ENCODE assay signal across 8 cellular contexts in genomic region chr11:63573881-63574855, GRCh38. TPM values are rescaled to one million over a fixed set of nuclear protein-coding genes. Genes with fewer than 3 reads are reported as not detected.
DNase-seq lines count a peak whose midpoint lies in the region; ATAC-seq and TF ChIP-seq lines count a peak whose summit lies in the region.

No MANE protein-coding gene starts in this region.

- H3K36me3 ChIP-seq in Panc1 (ENCODE audit: control insufficient read depth, insufficient read depth, low read length) (no peaks in the 10 kb centered on the region), muscle layer of duodenum (ENCODE audit: control insufficient read depth in 1 of 2, insufficient read depth in 2 of 2, low read length in 2 of 2) (no peaks in the 10 kb centered on the region), urinary bladder (ENCODE audit: insufficient read depth) (no peaks in the 10 kb centered on the region)

- H3K27me3 ChIP-seq in Panc1 (ENCODE audit: control insufficient read depth, insufficient read depth, low read length) (no peaks in the 10 kb centered on the region; the same call in 1 of the 2 replicates), dorsolateral prefrontal cortex (no peaks in the 10 kb centered on the region), muscle layer of duodenum (ENCODE audit: low read depth, low read length) (no peaks in the 10 kb centered on the region)

- in situ Hi-C loops in Panc1 (cut with HindIII; ENCODE audit: low pct_unique_long_range_greater_than_20kb, low sequenced_read_pairs), result no loop called here

- H3K4me1 ChIP-seq in Panc1 (ENCODE audit: control insufficient read depth, insufficient read depth, low read length) (peaks cover 7% of the 10 kb centered on the region), muscle layer of duodenum (ENCODE audit: control insufficient read depth in 1 of 2, insufficient read depth in 2 of 2, low read length in 2 of 2) (peaks cover 13 to 19% of the 10 kb centered on the region in 2 donors), urinary bladder (ENCODE audit: insufficient read depth) (peaks cover 2% of the 10 kb centered on the region)

- H3K27ac ChIP-seq in Panc1 (ENCODE audit: low read length) (peak overlapping the region; percentile 62), dorsolateral prefrontal cortex (peak overlapping the region; percentile 60 to 94 (median 87)), muscle layer of duodenum (ENCODE audit: low read length) (peak overlapping the region; percentile 89), urinary bladder (ENCODE audit: low read depth) (peak overlapping the region; percentile 78)

- H3K9me3 ChIP-seq in Panc1 (ENCODE audit: control insufficient read depth, insufficient read depth, low read depth, low read length) (no peaks in the 10 kb centered on the region), muscle layer of duodenum (ENCODE audit: control insufficient read depth in 1 of 2, low read length in 2 of 2) (no peaks in the 10 kb centered on the region)

- CTCF ChIA-PET in Panc1 (lab: Charles Lee), result no interaction called here

- intact Hi-C loops in Panc1 (cut with micrococcal nuclease; ENCODE audit: unreplicated experiment) (no loop called here), dorsolateral prefrontal cortex (cut with DNase I) (loop anchor here in 1 of 2 donors (5.0 kb wide), 2 partner anchors 37 to 38 kb away; partner anchors contain the start of genes PLAAT3 and PLAAT4)

- peak; percentile 53 for ATAC-seq in GM21360 (IDR thresholded peaks at IDR 0.05; ENCODE audit: unreplicated experiment)
- ATAC-seq in Panc1, result peak; percentile 92
- no peak for ATAC-seq in HG02938 (IDR thresholded peaks at IDR 0.05; ENCODE audit: unreplicated experiment)

- H3K4me3 ChIP-seq in Panc1 (ENCODE audit: low read depth in 2 of 2, low read length in 2 of 2) (peak overlapping the region; percentile 19 to 44; a peak in 3 of 4 replicates), dorsolateral prefrontal cortex (peak overlapping the region in 29 of 59 donors; percentile 2 to 41 (median 19)), muscle layer of duodenum (ENCODE audit: low read depth in 1 of 2, low read length in 2 of 2) (peak overlapping the region; percentile 43 to 60), urinary bladder (ENCODE audit: low read depth, low read length) (peak overlapping the region; percentile 12)

- no TSS peak for BruUV-seq in Panc1 (replicated peaks; lab: Mats Ljungman, UMichigan)

- TF ChIP-seq CTCF in Panc1 (IDR thresholded peaks at IDR 0.05) (no peak), dorsolateral prefrontal cortex (IDR thresholded peaks at IDR 0.05 in 54 of 56, conservative IDR thresholded peaks at IDR 0.05 in 2 of 56; ENCODE audit: low read depth in 1 of 56, partially characterized antibody in 56 of 56) (peak in 16 of 56 donors; percentile 10 to 56 (median 18))

- POLR2A ChIA-PET in Panc1 (lab: Charles Lee), result interaction anchor here (0.7 kb wide), 1 partner anchor 742 kb away, joined by 7 read pairs; the partner anchor contains the start of gene STX5

- DNase-seq in CD1c-positive myeloid dendritic cell (ENCODE audit: extremely low spot score) (peak; percentile 41), Panc1 (ENCODE audit: low read depth, low spot score) (no peak), dorsolateral prefrontal cortex (peak in 1 of 10 donors; percentile 43), dermis blood vessel endothelial cell (no peak)

- WGBS in urinary bladder, result 32% methylated on average over 15 of the region's 15 CpGs

RNA-seq across cellular contexts. Expression of gene PLAAT2, which starts 11.0 kb away (rescaled TPM):
- not detected for total RNA-seq in Panc1 (2021; ENCODE audit: unreplicated experiment)
- not detected for polyA plus RNA-seq in Panc1 (2012; ENCODE audit: insufficient read length)
- total RNA-seq in dorsolateral prefrontal cortex, result 1 to 10 TPM in 9 of 120 experiments, under 1 TPM in 13, not detected in 98; 0.64 to 1.7 (median 0.90) TPM
- total RNA-seq in urinary bladder, result not detected
- polyA plus RNA-seq in urinary bladder, result not detected
- total RNA-seq in dermis blood vessel endothelial cell, result 0.14 TPM in 1 of 2 replicates, not detected in the other

RNA-seq across cellular contexts. Expression of gene PLAAT4, which starts 37.6 kb away (rescaled TPM):
- 15.2 TPM for total RNA-seq in Panc1 (2021; ENCODE audit: unreplicated experiment)
- 5.7 TPM for polyA plus RNA-seq in Panc1 (2012; ENCODE audit: insufficient read length)
- 100 to 1,000 TPM in 2 of 120 experiments, 10 to 100 TPM in 118; 11.2 to 117 (median 25.4) TPM for total RNA-seq in dorsolateral prefrontal cortex
- total RNA-seq in urinary bladder, result 9.4 TPM
- polyA plus RNA-seq in urinary bladder, result 37.4 TPM
- 2.3 and 10.6 TPM in 2 replicates for total RNA-seq in dermis blood vessel endothelial cell

RNA-seq across cellular contexts. Expression of gene PLAAT3, which starts 40.1 kb away (rescaled TPM):
- 32.6 TPM for total RNA-seq in Panc1 (2021; ENCODE audit: unreplicated experiment)
- polyA plus RNA-seq in Panc1 (2012; ENCODE audit: insufficient read length), result 49.0 TPM
- 100 to 1,000 TPM in 100 of 120 experiments, 10 to 100 TPM in 20; 68.4 to 465 (median 140) TPM for total RNA-seq in dorsolateral prefrontal cortex
- total RNA-seq in urinary bladder, result 5.3 TPM
- polyA plus RNA-seq in urinary bladder, result 61.2 TPM
- total RNA-seq in dermis blood vessel endothelial cell, result 59.1 and 85.3 TPM in 2 replicates
